ENCODE assay signal across 1 cellular context in genomic region chr4:40622913-40623312, GRCh38.
TF ChIP-seq lines count a peak whose summit lies in the region.

No MANE protein-coding gene starts in this region.

TF ChIP-seq in GM12878, 131 proteins besides CTCF, POLR2A, EP300 and RAD21 (continues in another document):
- TF ChIP-seq E4F1 (IDR thresholded peaks at IDR 0.05; ENCODE audit: borderline replicate concordance, partially characterized antibody) = no peak
- TF ChIP-seq TCF7 (IDR thresholded peaks at IDR 0.05; ENCODE audit: borderline replicate concordance) = no peak
- TF ChIP-seq ZSCAN29 (IDR thresholded peaks at IDR 0.05) = no peak
- no peak for TF ChIP-seq EZH2 (IDR thresholded peaks at IDR 0.05; ENCODE audit: borderline replicate concordance, control insufficient read depth, low read depth, low read length)
- TF ChIP-seq, protein P1, sequence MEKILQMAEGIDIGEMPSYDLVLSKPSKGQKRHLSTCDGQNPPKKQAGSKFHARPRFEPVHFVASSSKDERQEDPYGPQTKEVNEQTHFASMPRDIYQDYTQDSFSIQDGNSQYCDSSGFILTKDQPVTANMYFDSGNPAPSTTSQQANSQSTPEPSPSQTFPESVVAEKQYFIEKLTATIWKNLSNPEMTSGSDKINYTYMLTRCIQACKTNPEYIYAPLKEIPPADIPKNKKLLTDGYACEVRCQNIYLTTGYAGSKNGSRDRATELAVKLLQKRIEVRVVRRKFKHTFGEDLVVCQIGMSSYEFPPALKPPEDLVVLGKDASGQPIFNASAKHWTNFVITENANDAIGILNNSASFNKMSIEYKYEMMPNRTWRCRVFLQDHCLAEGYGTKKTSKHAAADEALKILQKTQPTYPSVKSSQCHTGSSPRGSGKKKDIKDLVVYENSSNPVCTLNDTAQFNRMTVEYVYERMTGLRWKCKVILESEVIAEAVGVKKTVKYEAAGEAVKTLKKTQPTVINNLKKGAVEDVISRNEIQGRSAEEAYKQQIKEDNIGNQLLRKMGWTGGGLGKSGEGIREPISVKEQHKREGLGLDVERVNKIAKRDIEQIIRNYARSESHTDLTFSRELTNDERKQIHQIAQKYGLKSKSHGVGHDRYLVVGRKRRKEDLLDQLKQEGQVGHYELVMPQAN (conservative IDR thresholded peaks at IDR 0.05) = no peak
- no peak for TF ChIP-seq KDM1A (IDR thresholded peaks at IDR 0.05; ENCODE audit: borderline replicate concordance)
- TF ChIP-seq ZNF274 (IDR thresholded peaks at IDR 0.05; ENCODE audit: insufficient read depth, insufficient read length) = no peak
- no peak for TF ChIP-seq HDAC2 (IDR thresholded peaks at IDR 0.05)
- TF ChIP-seq CBX3 (IDR thresholded peaks at IDR 0.05; ENCODE audit: borderline replicate concordance, low read depth) = no peak
- no peak for TF ChIP-seq SMAD5 (IDR thresholded peaks at IDR 0.05; ENCODE audit: low read depth)
- TF ChIP-seq SREBF2 (IDR thresholded peaks at IDR 0.05; ENCODE audit: low read length) = no peak
- no peak for TF ChIP-seq TARDBP (IDR thresholded peaks at IDR 0.05; ENCODE audit: borderline replicate concordance)
- TF ChIP-seq RELA (IDR thresholded peaks at IDR 0.05; ENCODE audit: borderline replicate concordance, partially characterized antibody) = no peak
- TF ChIP-seq, protein P2, sequence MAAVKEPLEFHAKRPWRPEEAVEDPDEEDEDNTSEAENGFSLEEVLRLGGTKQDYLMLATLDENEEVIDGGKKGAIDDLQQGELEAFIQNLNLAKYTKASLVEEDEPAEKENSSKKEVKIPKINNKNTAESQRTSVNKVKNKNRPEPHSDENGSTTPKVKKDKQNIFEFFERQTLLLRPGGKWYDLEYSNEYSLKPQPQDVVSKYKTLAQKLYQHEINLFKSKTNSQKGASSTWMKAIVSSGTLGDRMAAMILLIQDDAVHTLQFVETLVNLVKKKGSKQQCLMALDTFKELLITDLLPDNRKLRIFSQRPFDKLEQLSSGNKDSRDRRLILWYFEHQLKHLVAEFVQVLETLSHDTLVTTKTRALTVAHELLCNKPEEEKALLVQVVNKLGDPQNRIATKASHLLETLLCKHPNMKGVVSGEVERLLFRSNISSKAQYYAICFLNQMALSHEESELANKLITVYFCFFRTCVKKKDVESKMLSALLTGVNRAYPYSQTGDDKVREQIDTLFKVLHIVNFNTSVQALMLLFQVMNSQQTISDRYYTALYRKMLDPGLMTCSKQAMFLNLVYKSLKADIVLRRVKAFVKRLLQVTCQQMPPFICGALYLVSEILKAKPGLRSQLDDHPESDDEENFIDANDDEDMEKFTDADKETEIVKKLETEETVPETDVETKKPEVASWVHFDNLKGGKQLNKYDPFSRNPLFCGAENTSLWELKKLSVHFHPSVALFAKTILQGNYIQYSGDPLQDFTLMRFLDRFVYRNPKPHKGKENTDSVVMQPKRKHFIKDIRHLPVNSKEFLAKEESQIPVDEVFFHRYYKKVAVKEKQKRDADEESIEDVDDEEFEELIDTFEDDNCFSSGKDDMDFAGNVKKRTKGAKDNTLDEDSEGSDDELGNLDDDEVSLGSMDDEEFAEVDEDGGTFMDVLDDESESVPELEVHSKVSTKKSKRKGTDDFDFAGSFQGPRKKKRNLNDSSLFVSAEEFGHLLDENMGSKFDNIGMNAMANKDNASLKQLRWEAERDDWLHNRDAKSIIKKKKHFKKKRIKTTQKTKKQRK (IDR thresholded peaks at IDR 0.05; ENCODE audit: low read depth, low read length) = no peak
- TF ChIP-seq NRF1 (conservative IDR thresholded peaks at IDR 0.05; ENCODE audit: low read depth, low read length) = no peak
- no peak for TF ChIP-seq SUZ12 (IDR thresholded peaks at IDR 0.05; ENCODE audit: unreplicated experiment)
- TF ChIP-seq HDGF (IDR thresholded peaks at IDR 0.05) = 0 out of 2 replicates have a peak, but pooled peaks have one; percentile 6
- TF ChIP-seq, protein P3, sequence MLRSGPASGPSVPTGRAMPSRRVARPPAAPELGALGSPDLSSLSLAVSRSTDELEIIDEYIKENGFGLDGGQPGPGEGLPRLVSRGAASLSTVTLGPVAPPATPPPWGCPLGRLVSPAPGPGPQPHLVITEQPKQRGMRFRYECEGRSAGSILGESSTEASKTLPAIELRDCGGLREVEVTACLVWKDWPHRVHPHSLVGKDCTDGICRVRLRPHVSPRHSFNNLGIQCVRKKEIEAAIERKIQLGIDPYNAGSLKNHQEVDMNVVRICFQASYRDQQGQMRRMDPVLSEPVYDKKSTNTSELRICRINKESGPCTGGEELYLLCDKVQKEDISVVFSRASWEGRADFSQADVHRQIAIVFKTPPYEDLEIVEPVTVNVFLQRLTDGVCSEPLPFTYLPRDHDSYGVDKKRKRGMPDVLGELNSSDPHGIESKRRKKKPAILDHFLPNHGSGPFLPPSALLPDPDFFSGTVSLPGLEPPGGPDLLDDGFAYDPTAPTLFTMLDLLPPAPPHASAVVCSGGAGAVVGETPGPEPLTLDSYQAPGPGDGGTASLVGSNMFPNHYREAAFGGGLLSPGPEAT (IDR thresholded peaks at IDR 0.05; ENCODE audit: low read depth) = 0 out of 2 replicates have a peak, but pooled peaks have one; percentile 21
- TF ChIP-seq TAF1 (IDR thresholded peaks at IDR 0.05; ENCODE audit: borderline replicate concordance, low read depth, low read length) = no peak
- TF ChIP-seq NR2F1 (conservative IDR thresholded peaks at IDR 0.05) = 0 out of 2 replicates have a peak, but pooled peaks have one; percentile 35
- TF ChIP-seq SMC3 (IDR thresholded peaks at IDR 0.05; ENCODE audit: borderline replicate concordance, low read length) = no peak
- TF ChIP-seq RFX5 (IDR thresholded peaks at IDR 0.05; ENCODE audit: low read depth, low read length) = no peak
- peak; percentile 69 for TF ChIP-seq IKZF1 (conservative IDR thresholded peaks at IDR 0.05)
- no peak; the same call in 1 of the 2 replicates for TF ChIP-seq PML (IDR thresholded peaks at IDR 0.05; ENCODE audit: low read length)
- TF ChIP-seq POLR2AphosphoS2 (IDR thresholded peaks at IDR 0.05; ENCODE audit: low read depth, low read length) = no peak
- TF ChIP-seq RAD51 (IDR thresholded peaks at IDR 0.05) = no peak
- TF ChIP-seq FOS (IDR thresholded peaks at IDR 0.05; ENCODE audit: borderline replicate concordance, extremely low read depth, insufficient read length) = no peak
- TF ChIP-seq LARP7 (IDR thresholded peaks at IDR 0.05) = no peak
- TF ChIP-seq USF1 (IDR thresholded peaks at IDR 0.05; ENCODE audit: borderline replicate concordance, extremely low read length, insufficient read depth, low read depth, low read length) = no peak
- peak; percentile 94 for TF ChIP-seq EED (IDR thresholded peaks at IDR 0.05; ENCODE audit: low read depth)
- no peak for TF ChIP-seq STAT3 (IDR thresholded peaks at IDR 0.05; ENCODE audit: low read depth, low read length)
- peak; percentile 85 for TF ChIP-seq BCL3 (IDR thresholded peaks at IDR 0.05; ENCODE audit: borderline replicate concordance, insufficient read depth, low read depth, low read length, poor library complexity, severe bottlenecking)
- TF ChIP-seq NR2C2 (IDR thresholded peaks at IDR 0.05; ENCODE audit: borderline replicate concordance, control insufficient read depth, insufficient read length, low read depth) = no peak
- TF ChIP-seq, protein P4, sequence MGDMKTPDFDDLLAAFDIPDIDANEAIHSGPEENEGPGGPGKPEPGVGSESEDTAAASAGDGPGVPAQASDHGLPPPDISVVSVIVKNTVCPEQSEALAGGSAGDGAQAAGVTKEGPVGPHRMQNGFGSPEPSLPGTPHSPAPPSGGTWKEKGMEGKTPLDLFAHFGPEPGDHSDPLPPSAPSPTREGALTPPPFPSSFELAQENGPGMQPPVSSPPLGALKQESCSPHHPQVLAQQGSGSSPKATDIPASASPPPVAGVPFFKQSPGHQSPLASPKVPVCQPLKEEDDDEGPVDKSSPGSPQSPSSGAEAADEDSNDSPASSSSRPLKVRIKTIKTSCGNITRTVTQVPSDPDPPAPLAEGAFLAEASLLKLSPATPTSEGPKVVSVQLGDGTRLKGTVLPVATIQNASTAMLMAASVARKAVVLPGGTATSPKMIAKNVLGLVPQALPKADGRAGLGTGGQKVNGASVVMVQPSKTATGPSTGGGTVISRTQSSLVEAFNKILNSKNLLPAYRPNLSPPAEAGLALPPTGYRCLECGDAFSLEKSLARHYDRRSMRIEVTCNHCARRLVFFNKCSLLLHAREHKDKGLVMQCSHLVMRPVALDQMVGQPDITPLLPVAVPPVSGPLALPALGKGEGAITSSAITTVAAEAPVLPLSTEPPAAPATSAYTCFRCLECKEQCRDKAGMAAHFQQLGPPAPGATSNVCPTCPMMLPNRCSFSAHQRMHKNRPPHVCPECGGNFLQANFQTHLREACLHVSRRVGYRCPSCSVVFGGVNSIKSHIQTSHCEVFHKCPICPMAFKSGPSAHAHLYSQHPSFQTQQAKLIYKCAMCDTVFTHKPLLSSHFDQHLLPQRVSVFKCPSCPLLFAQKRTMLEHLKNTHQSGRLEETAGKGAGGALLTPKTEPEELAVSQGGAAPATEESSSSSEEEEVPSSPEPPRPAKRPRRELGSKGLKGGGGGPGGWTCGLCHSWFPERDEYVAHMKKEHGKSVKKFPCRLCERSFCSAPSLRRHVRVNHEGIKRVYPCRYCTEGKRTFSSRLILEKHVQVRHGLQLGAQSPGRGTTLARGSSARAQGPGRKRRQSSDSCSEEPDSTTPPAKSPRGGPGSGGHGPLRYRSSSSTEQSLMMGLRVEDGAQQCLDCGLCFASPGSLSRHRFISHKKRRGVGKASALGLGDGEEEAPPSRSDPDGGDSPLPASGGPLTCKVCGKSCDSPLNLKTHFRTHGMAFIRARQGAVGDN (IDR thresholded peaks at IDR 0.05) = peak; percentile 56; the same call in 1 of the 2 replicates
- TF ChIP-seq KLF5 (IDR thresholded peaks at IDR 0.05; ENCODE audit: partially characterized antibody) = no peak
- TF ChIP-seq ZNF384 (IDR thresholded peaks at IDR 0.05; ENCODE audit: borderline replicate concordance, low read depth, low read length) = no peak
- no peak for TF ChIP-seq NFXL1 (IDR thresholded peaks at IDR 0.05; ENCODE audit: borderline replicate concordance)
- TF ChIP-seq MTA2 (IDR thresholded peaks at IDR 0.05; ENCODE audit: low read depth) = no peak
- no peak for TF ChIP-seq ZNF592 (IDR thresholded peaks at IDR 0.05)
- TF ChIP-seq, protein P5, sequence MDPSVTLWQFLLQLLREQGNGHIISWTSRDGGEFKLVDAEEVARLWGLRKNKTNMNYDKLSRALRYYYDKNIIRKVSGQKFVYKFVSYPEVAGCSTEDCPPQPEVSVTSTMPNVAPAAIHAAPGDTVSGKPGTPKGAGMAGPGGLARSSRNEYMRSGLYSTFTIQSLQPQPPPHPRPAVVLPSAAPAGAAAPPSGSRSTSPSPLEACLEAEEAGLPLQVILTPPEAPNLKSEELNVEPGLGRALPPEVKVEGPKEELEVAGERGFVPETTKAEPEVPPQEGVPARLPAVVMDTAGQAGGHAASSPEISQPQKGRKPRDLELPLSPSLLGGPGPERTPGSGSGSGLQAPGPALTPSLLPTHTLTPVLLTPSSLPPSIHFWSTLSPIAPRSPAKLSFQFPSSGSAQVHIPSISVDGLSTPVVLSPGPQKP (IDR thresholded peaks at IDR 0.05; ENCODE audit: low read depth, low read length) = no peak
